Comparison of ENCODE assay signal across 10 cellular contexts in the genomic region with DNA sequence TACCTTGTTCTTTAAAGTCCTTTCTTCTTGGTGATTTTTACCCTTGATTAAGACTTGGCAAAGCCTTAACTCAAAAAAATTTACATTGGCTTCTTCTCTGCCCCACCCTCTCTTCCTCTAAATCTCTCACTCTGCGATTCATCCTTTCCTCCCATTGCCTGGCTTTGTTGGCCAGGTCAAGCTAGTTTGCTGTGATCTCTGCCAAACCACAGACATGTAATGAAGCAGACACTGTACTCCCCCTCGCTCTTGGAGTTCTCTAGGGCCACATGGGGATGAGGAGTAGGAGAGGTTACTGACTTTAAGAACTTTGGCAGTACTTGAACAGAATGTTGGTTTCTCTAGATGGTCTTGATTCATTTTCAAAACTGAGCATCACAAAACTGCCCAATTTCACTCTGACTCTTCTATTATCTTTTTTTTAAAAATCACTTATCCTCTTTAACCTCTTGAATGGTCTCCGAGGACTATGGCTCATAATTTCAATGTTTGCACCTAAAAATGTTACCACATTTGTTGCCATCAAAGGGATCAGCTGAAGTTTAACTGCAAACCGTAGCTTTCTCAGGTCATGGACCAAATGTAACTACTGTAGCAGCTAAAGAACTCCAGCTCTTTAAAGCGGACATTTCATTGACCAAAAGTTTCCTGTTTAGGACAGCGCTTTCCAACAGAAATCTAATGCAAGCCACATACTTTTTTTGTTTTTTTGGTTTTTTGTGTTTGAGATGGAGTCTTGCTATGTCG.
A peak's percentile ranks its signal among the peaks of the same experiment; 100 is the strongest.
DNase-seq lines count a peak whose midpoint lies in the region; ATAC-seq and TF ChIP-seq lines count a peak whose summit lies in the region.
"Had no signal": no experiment of that assay in that cellular context is flagged by ENCODE, and none has a peak within 500 bp of the region (broad histone marks: within the 10 kb centered on the region; RNA-seq: fewer than 3 reads in every experiment).

No MANE protein-coding gene starts in this region.

- intact Hi-C loops in ascending aorta (cut with DNase I) (no loop called here), right cardiac atrium (cut with DNase I) (no loop called here)
- intact Hi-C loops in CD8-positive, alpha-beta T cell (cut with DNase I, micrococcal nuclease) = no loop called here

- POLR2A ChIA-PET in HEK293T (lab: Yijun Ruan, JAX) = no interaction called here
- POLR2A ChIA-PET in CD8-positive, alpha-beta T cell (lab: Charles Lee) = interaction anchor here (1.1 kb wide), 1 partner anchor 13 kb away, joined by 4 read pairs; no protein-coding TSS in a partner anchor

- TF ChIP-seq CTCF in ascending aorta (IDR thresholded peaks at IDR 0.05) = no peak
- TF ChIP-seq CTCF in thoracic aorta (IDR thresholded peaks at IDR 0.05) = no peak
- TF ChIP-seq CTCF in CD8-positive, alpha-beta T cell (IDR thresholded peaks at IDR 0.05) = no peak

- no peak overlapping the region for H3K27ac Mint-ChIP-seq in CD8-positive, alpha-beta T cell

- H3K36me3 Mint-ChIP-seq in CD8-positive, alpha-beta T cell = no peaks in the 10 kb centered on the region

- H3K9me3 Mint-ChIP-seq in CD8-positive, alpha-beta T cell = no peaks in the 10 kb centered on the region

- H3K27me3 ChIP-seq in ascending aorta (no peaks in the 10 kb centered on the region), right cardiac atrium (ENCODE audit: control insufficient read depth, insufficient read depth) (no peaks in the 10 kb centered on the region), thoracic aorta (replicated peaks; ENCODE audit: insufficient read depth) (no peaks in the 10 kb centered on the region)
- H3K27me3 ChIP-seq in CD8-positive, alpha-beta T cell (ENCODE audit: insufficient read depth, low read length) = no peaks in the 10 kb centered on the region

- CTCF ChIA-PET in HEK293T (lab: Yijun Ruan, JAX) = interaction anchor here (1.1 kb wide), 1 partner anchor 57 kb away, joined by 3 read pairs; no protein-coding TSS in a partner anchor
- CTCF ChIA-PET in CD8-positive, alpha-beta T cell (lab: Charles Lee) = no interaction called here

- H3K4me1 Mint-ChIP-seq in CD8-positive, alpha-beta T cell (ENCODE audit: low read depth) = no peaks in the 10 kb centered on the region

- peak; percentile 83 for DNase-seq in HS-5 (ENCODE audit: low read depth)
- DNase-seq in ascending aorta (ENCODE audit: low spot score in 2 of 2) = no peak
- peak; percentile 38 to 60 (median 53) for DNase-seq in right cardiac atrium
- no peak for DNase-seq in thoracic aorta (ENCODE audit: low spot score)
- no peak for DNase-seq in HEK293T (ENCODE audit: extremely low spot score)
- DNase-seq in NCI-H146 treated with DMSO at 0.1 percent for 48 hours (lab: John Stamatoyannopoulos, UW; ENCODE audit: unreplicated experiment) = no peak
- DNase-seq in CD8-positive, alpha-beta T cell = no peak
- DNase-seq: NCI-H1694, SHP77 treated with DMSO at 0.1 percent for 48 hours had no signal

- H3K4me3 ChIP-seq in ascending aorta (no peak overlapping the region), right cardiac atrium (ENCODE audit: low read length) (no peak overlapping the region), thoracic aorta (no peak overlapping the region)
- H3K4me3 ChIP-seq in CD8-positive, alpha-beta T cell (ENCODE audit: low read depth, low read length) = no peak overlapping the region

- H3K9me3 ChIP-seq in ascending aorta (peaks cover under 1 to 2% of the 10 kb centered on the region in 2 donors), right cardiac atrium (ENCODE audit: control insufficient read depth, low read length) (no peaks in the 10 kb centered on the region), thoracic aorta (no peaks in the 10 kb centered on the region)
- H3K9me3 ChIP-seq in CD8-positive, alpha-beta T cell (ENCODE audit: low read length) = no peaks in the 10 kb centered on the region

- H3K4me1 ChIP-seq in ascending aorta (peaks cover 14 to 71% of the 10 kb centered on the region in 2 donors), right cardiac atrium (ENCODE audit: control insufficient read depth, insufficient read depth, low read length) (peaks cover 6% of the 10 kb centered on the region), thoracic aorta (ENCODE audit: control insufficient read depth in 1 of 2, low read depth in 2 of 2) (peaks cover 50 to 95% of the 10 kb centered on the region in 2 donors)
- no peaks in the 10 kb centered on the region for H3K4me1 ChIP-seq in CD8-positive, alpha-beta T cell (ENCODE audit: insufficient read depth, low read length)

- H3K27me3 Mint-ChIP-seq in CD8-positive, alpha-beta T cell (ENCODE audit: low read depth) = peaks cover 10% of the 10 kb centered on the region

- WGBS in right cardiac atrium = 74% methylated on average over 7 of the region's 7 CpGs

- ATAC-seq in right cardiac atrium (peak; percentile 70 to 79), thoracic aorta (ENCODE audit: insufficient number of reproducible peaks, low FRiP score, low read depth) (no peak), HG03432 (IDR thresholded peaks at IDR 0.05; ENCODE audit: unreplicated experiment) (no peak)
- ATAC-seq in CD8-positive, alpha-beta T cell = no peak

- H3K36me3 ChIP-seq in ascending aorta = no peaks in the 10 kb centered on the region
- H3K36me3 ChIP-seq in thoracic aorta = no peaks in the 10 kb centered on the region
- H3K36me3 ChIP-seq in CD8-positive, alpha-beta T cell (ENCODE audit: insufficient read depth, low read length) = no peaks in the 10 kb centered on the region

- H3K4me3 Mint-ChIP-seq in CD8-positive, alpha-beta T cell = no peak overlapping the region

- H3K27ac ChIP-seq in ascending aorta = peak overlapping the region; percentile 52 to 64
- H3K27ac ChIP-seq in right cardiac atrium (ENCODE audit: low read length) = peak overlapping the region; percentile 23
- peak overlapping the region; percentile 20 to 33 for H3K27ac ChIP-seq in thoracic aorta
- no peak overlapping the region for H3K27ac ChIP-seq in CD8-positive, alpha-beta T cell (ENCODE audit: low read depth, low read length)

TF ChIP-seq in HEK293T, 16 proteins besides CTCF, POLR2A, EP300 and RAD21:
- TF ChIP-seq ELF4 (IDR thresholded peaks at IDR 0.05) (no peak), FOXM1 (IDR thresholded peaks at IDR 0.05; ENCODE audit: borderline replicate concordance) (no peak), HDGF (IDR thresholded peaks at IDR 0.05; ENCODE audit: borderline replicate concordance) (no peak), SP1 (IDR thresholded peaks at IDR 0.05) (no peak), BHLHE40 (IDR thresholded peaks at IDR 0.05; ENCODE audit: borderline replicate concordance) (no peak), PKNOX1 (IDR thresholded peaks at IDR 0.05) (no peak), TARDBP (IDR thresholded peaks at IDR 0.05) (no peak), L3MBTL2 (conservative IDR thresholded peaks at IDR 0.05) (no peak), NFRKB (IDR thresholded peaks at IDR 0.05) (no peak), CTBP1 (IDR thresholded peaks at IDR 0.05; ENCODE audit: borderline replicate concordance) (no peak), ZNF384 (IDR thresholded peaks at IDR 0.05) (no peak), SUZ12 (IDR thresholded peaks at IDR 0.05) (no peak), ARNT (IDR thresholded peaks at IDR 0.05) (no peak), LEF1 (IDR thresholded peaks at IDR 0.05; ENCODE audit: borderline replicate concordance) (no peak), FOXK2 (IDR thresholded peaks at IDR 0.05) (no peak), FOXA1 (IDR thresholded peaks at IDR 0.05) (no peak)

Comparison
In these comparisons a context has a peak if more than half of its experiments do, and no peak if none do; other contexts are left out.
1. DNase-seq: peak in HS-5 (single experiment) and right cardiac atrium (3 of 3); none in ascending aorta (0 of 2), thoracic aorta (single experiment), HEK293T (single experiment), NCI-H146 treated with DMSO at 0.1 percent for 48 hours (single experiment) and CD8-positive, alpha-beta T cell (0 of 7).
2. ATAC-seq: peak in right cardiac atrium (2 of 2); none in thoracic aorta (single experiment), HG03432 (single experiment) and CD8-positive, alpha-beta T cell (single experiment).